In genomic region chr6:17580518-17581048, GRCh38 we compare ENCODE assay signal across 8 cellular contexts. TPM values are rescaled to one million over a fixed set of nuclear protein-coding genes. Genes with fewer than 3 reads are reported as not detected.
DNase-seq lines count a peak whose midpoint lies in the region; ATAC-seq and TF ChIP-seq lines count a peak whose summit lies in the region.

No MANE protein-coding gene starts in this region.

- H3K27me3 ChIP-seq in Peyer's patch (no peaks in the 10 kb centered on the region), lower lobe of right lung (ENCODE audit: low read depth) (no peaks in the 10 kb centered on the region), subcutaneous abdominal adipose tissue (ENCODE audit: control insufficient read depth in 5 of 5, insufficient read depth in 4 of 5, low read length in 5 of 5) (no peaks in the 10 kb centered on the region)

- peaks cover 15% of the 10 kb centered on the region for H3K9me3 Mint-ChIP-seq in chondrocyte (ENCODE audit: low read depth)

- H3K27ac ChIP-seq in Peyer's patch (peak overlapping the region in 2 of 4 donors; percentile 3 to 18), lower lobe of right lung (peak overlapping the region; percentile 25), subcutaneous abdominal adipose tissue (ENCODE audit: low read depth, low read length) (no peak overlapping the region)

- H3K36me3 ChIP-seq in Peyer's patch (no peaks in the 10 kb centered on the region), lower lobe of right lung (no peaks in the 10 kb centered on the region), subcutaneous abdominal adipose tissue (ENCODE audit: control insufficient read depth in 5 of 5, insufficient read depth in 5 of 5, low read length in 5 of 5) (no peaks in the 10 kb centered on the region)

- peak in 1 of 3 donors; percentile 55 for DNase-seq in Peyer's patch
- DNase-seq in chondrocyte (ENCODE audit: low spot score), result no peak
- DNase-seq in lower lobe of right lung, result peak; percentile 68
- no peak for DNase-seq in SW 1271 (lab: John Stamatoyannopoulos, UW)

- H3K27me3 Mint-ChIP-seq in chondrocyte (ENCODE audit: low read depth), result no peaks in the 10 kb centered on the region

- peak overlapping the region; percentile 70 for H3K4me3 Mint-ChIP-seq in chondrocyte (ENCODE audit: unreplicated experiment)

- H3K4me3 ChIP-seq in Peyer's patch (peak overlapping the region; percentile 32 to 61 (median 50)), lower lobe of right lung (peak overlapping the region; percentile 60), subcutaneous abdominal adipose tissue (ENCODE audit: low read depth in 1 of 5, low read length in 5 of 5) (peak overlapping the region in 4 of 5 donors; percentile 47 to 66 (median 56))

- no peaks in the 10 kb centered on the region for H3K4me1 ChIP-seq in Peyer's patch
- peaks cover 16% of the 10 kb centered on the region for H3K4me1 ChIP-seq in lower lobe of right lung
- H3K4me1 ChIP-seq in subcutaneous abdominal adipose tissue (ENCODE audit: control insufficient read depth in 5 of 5, insufficient read depth in 5 of 5, low read length in 5 of 5), result peaks cover 0 to 10% (median 4%) of the 10 kb centered on the region in 5 donors

- H3K36me3 Mint-ChIP-seq in chondrocyte (ENCODE audit: low read depth), result no peaks in the 10 kb centered on the region

- ATAC-seq in GM18502 (IDR thresholded peaks at IDR 0.05; ENCODE audit: poor library complexity, unreplicated experiment), result peak; percentile 78
- peak; percentile 83 to 86 for ATAC-seq in lower lobe of right lung
- ATAC-seq in HG03135 (IDR thresholded peaks at IDR 0.05; ENCODE audit: unreplicated experiment), result no peak
- no peak for ATAC-seq in GM21390 (IDR thresholded peaks at IDR 0.05; ENCODE audit: unreplicated experiment)

- no peaks in the 10 kb centered on the region for H3K9me3 ChIP-seq in Peyer's patch
- H3K9me3 ChIP-seq in lower lobe of right lung, result peaks cover 9% of the 10 kb centered on the region
- H3K9me3 ChIP-seq in subcutaneous abdominal adipose tissue (ENCODE audit: control insufficient read depth in 5 of 5, low read length in 5 of 5), result peaks cover 0 to 8% (median 6%) of the 10 kb centered on the region in 5 donors

- peak overlapping the region in 3 of 5 donors; percentile 56 to 62 (median 62) for H3K9ac ChIP-seq in subcutaneous abdominal adipose tissue (ENCODE audit: low read length in 5 of 5)

- intact Hi-C loops in lower lobe of right lung (cut with DNase I), result loop anchor here (5.0 to 10.0 kb wide), 2 partner anchors 106 to 423 kb away; no protein-coding TSS in a partner anchor

- TF ChIP-seq POLR2A in Peyer's patch (IDR thresholded peaks at IDR 0.05), result no peak

- TF ChIP-seq CTCF in Peyer's patch (IDR thresholded peaks at IDR 0.05), result no peak
- TF ChIP-seq CTCF in chondrocyte (IDR thresholded peaks at IDR 0.05), result no peak
- TF ChIP-seq CTCF in lower lobe of right lung (IDR thresholded peaks at IDR 0.05), result no peak

- peaks cover 12% of the 10 kb centered on the region for H3K4me1 Mint-ChIP-seq in chondrocyte (ENCODE audit: low read depth)

- H3K27ac Mint-ChIP-seq in chondrocyte (ENCODE audit: unreplicated experiment), result peak overlapping the region; percentile 51

RNA-seq across cellular contexts. Expression of gene FAM8A1, which starts 19.5 kb away (rescaled TPM):
- 10 to 100 TPM in 3 of 4 donors, 1 to 10 TPM in 1; 8.3 to 47.1 (median 30.4) TPM for total RNA-seq in Peyer's patch
- total RNA-seq in chondrocyte, result 25.6 to 29.5 TPM (median 26.4 TPM) in 3 replicates
- 29.8 TPM for total RNA-seq in lower lobe of right lung

Comparison
In these comparisons a context has a peak if more than half of its experiments do, and no peak if none do; other contexts are left out.
1. ATAC-seq: peak in GM18502 (single experiment) and lower lobe of right lung (2 of 2); none in HG03135 (single experiment) and GM21390 (single experiment).
2. Peak in every context shown above with its lines, with median percentiles within 50 percentile points of each other: H3K4me3 ChIP-seq.